ENCODE assay signal across 8 cellular contexts in the genomic region with DNA sequence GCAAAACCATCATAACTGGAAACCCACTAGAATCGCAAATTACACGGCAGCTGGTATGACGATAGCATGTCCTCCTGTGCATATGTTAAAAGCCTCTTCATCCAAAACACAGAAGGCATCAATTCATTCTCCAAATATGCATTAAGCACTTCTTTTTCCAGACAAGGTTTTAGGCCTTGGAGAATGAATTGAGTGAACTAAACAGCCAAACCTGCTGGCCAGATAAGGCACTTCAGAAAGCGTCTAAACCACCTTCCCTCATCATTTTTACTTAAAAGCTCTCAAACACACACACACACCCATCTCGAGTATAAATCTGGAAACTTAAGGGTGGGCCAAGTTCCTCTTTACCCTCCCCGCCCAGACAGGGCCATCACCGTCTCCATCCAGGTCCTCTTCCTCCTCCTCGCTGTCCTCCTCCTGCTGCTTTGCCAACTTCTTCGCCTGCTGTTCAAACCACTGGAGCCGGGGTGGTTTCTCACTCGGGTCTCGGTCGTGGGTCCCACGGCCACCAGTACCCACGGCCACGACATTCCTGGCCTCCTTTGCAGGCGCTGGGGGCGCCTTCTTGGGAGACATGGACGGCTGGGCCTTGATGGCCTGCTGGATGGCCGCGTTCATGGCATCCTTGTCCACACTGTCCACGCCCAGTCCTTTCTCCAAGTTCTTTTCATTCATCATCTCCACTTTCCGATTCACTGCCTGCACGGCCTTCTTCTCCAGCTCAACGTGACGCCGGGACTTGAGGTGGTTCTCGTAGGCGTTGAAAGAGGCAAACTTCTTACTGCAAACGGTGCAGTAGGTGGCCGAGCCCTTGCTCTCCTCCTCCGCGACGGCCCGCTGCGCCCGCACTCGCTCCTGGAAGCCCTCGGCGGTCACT. TPM values are rescaled to one million over a fixed set of nuclear protein-coding genes. Genes with fewer than 3 reads are reported as not detected.
DNase-seq lines count a peak whose midpoint lies in the region; ATAC-seq and TF ChIP-seq lines count a peak whose summit lies in the region.

No MANE protein-coding gene starts in this region.

- H3K27me3 Mint-ChIP-seq in endodermal cell (ENCODE audit: insufficient read depth): no peaks in the 10 kb centered on the region

- CTCF ChIA-PET in RWPE1 (lab: Yijun Ruan, JAX): interaction anchor here (0.6 kb wide), 1 partner anchor 27 kb away, joined by 3 read pairs; no protein-coding TSS in a partner anchor

- 8 to 14% methylated on average over 22 to 40 of the region's 40 CpGs for WGBS in endodermal cell (ENCODE audit: insufficient coverage in 1 of 2, insufficient read length in 1 of 2), 2 experiments

- POLR2A ChIA-PET in RWPE1 (lab: Yijun Ruan, JAX; ENCODE audit: low non-redundant PET): no interaction called here

- H3K27ac ChIP-seq in RWPE1 (peak overlapping the region; percentile 75), endodermal cell (ENCODE audit: low read depth, low read length) (no peak overlapping the region)

- H3K27ac Mint-ChIP-seq in endodermal cell: peak overlapping the region; percentile 97

- ATAC-seq in GM19023 (IDR thresholded peaks at IDR 0.05; ENCODE audit: unreplicated experiment) (no peak), GM21447 (IDR thresholded peaks at IDR 0.05; ENCODE audit: unreplicated experiment) (no peak)

- H3K9me3 ChIP-seq in endodermal cell (ENCODE audit: control insufficient read depth, low read length): no peaks in the 10 kb centered on the region

- DNase-seq in H7 (peak; percentile 48), RWPE1 (ENCODE audit: low spot score) (no peak), endodermal cell (peak; percentile 46), myocyte (ENCODE audit: low read depth) (peak; percentile 24), GM10266 (ENCODE audit: extremely low spot score) (no peak), HT-29 (ENCODE audit: low spot score) (no peak)

- H3K4me3 ChIP-seq in H7 (ENCODE audit: insufficient read depth, low read depth, low read length) (peak overlapping the region; percentile 89), endodermal cell (ENCODE audit: low read length) (peak overlapping the region; percentile 93)

- peaks cover 32% of the 10 kb centered on the region for H3K4me1 Mint-ChIP-seq in endodermal cell

- H3K36me3 ChIP-seq in H7 (replicated peaks; ENCODE audit: control insufficient read depth, insufficient read depth, low read length): peaks cover 15% of the 10 kb centered on the region
- H3K36me3 ChIP-seq in endodermal cell (ENCODE audit: control insufficient read depth, insufficient read depth, low read length): peaks cover 38% of the 10 kb centered on the region

- peaks cover 34% of the 10 kb centered on the region for H3K36me3 Mint-ChIP-seq in endodermal cell (ENCODE audit: low read depth)

- no peaks in the 10 kb centered on the region for H3K9me3 Mint-ChIP-seq in endodermal cell

- H3K27me3 ChIP-seq in H7 (ENCODE audit: control insufficient read depth, insufficient read depth, low read length) (no peaks in the 10 kb centered on the region), endodermal cell (ENCODE audit: control insufficient read depth, insufficient read depth, low read length, poor library complexity, severe bottlenecking) (no peaks in the 10 kb centered on the region)

- peak overlapping the region; percentile 98 for H3K4me3 Mint-ChIP-seq in endodermal cell

- H3K9ac ChIP-seq in endodermal cell (ENCODE audit: extremely low read depth, low read length, poor library complexity, severe bottlenecking): peak overlapping the region; percentile 71

- no peak for TF ChIP-seq CTCF in RWPE1 (conservative IDR thresholded peaks at IDR 0.05; ENCODE audit: low read depth)
- TF ChIP-seq CTCF in endodermal cell (conservative IDR thresholded peaks at IDR 0.05): peak; percentile 49
- no peak for TF ChIP-seq CTCF in GM10266 (IDR thresholded peaks at IDR 0.05; ENCODE audit: control insufficient read depth, insufficient read depth, low read depth, missing control alignments)

- H3K4me1 ChIP-seq in endodermal cell (ENCODE audit: control insufficient read depth, insufficient read depth, low read length): no peaks in the 10 kb centered on the region

RNA-seq across cellular contexts. Expression of a gene that starts 0.7 kb away (rescaled TPM):
- 38.5 and 40.1 TPM in 2 replicates for total RNA-seq in H7 (2014; rRNA removed; shearing (Covaris generic))
- 10 to 100 TPM; 27.3 to 28.6 TPM for total RNA-seq in endodermal cell
- polyA plus RNA-seq in endodermal cell (2013, experiment 1 of 2): 22.2 TPM
- 21.0 TPM for polyA plus RNA-seq in endodermal cell (2013, experiment 2 of 2)
- total RNA-seq in myocyte: 49.3 and 66.8 TPM in 2 replicates
- 96.8 TPM for polyA plus RNA-seq in myocyte (2012)
- total RNA-seq in HT-29 (2014; rRNA removed; shearing (Covaris generic)): 42.6 and 46.3 TPM in 2 replicates

Comparison
In these comparisons a context has a peak if more than half of its experiments do, and no peak if none do; other contexts are left out.
1. DNase-seq: peak in H7 (single experiment), endodermal cell (single experiment) and myocyte (single experiment); none in RWPE1 (single experiment), GM10266 (single experiment) and HT-29 (single experiment).